Comparison of ENCODE assay signal across 14 cellular contexts in the genomic region with DNA sequence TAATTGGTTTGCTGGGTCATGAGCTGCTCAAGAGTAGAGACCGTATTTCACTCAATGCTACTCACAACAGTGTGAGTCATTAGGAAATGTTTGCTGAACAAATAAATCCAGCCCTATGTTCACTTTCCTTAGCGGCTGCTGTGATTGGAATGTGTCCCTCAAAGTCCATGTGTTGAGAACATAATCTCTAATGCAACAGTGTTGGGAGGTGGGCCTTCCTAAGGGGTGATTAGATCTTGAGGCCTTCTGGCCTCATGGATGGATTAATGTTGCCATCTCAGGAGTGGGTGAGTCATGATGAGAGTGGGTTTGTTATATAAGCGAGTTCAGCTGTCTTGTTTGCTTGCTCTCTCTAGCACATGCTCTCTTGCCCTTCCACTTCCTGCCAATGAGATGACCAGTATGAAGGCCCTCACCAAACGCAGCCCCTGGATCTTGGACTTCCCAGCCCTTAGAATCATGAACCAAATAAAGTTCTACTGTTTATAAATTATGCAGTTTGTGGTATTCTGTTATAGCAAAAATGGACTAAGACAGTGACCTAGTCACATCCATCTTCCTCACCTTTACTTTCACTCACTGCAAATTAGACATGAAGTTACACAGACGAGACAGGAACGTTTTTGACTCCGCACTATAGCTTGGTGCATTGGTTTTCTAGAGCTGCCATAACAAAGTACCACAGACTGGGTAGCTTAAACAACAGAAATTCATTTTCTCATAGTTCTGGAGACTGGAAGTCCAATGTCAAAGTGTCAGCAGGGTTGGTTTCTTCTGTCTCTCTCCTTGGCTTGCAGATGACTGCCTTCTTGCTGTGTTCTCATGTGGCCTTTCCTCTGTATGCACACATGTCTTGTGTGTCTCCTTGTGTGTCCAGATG. TPM values are rescaled to one million over a fixed set of nuclear protein-coding genes. Genes with fewer than 3 reads are reported as not detected.
DNase-seq lines count a peak whose midpoint lies in the region; ATAC-seq, FAIRE-seq and TF ChIP-seq lines count a peak whose summit lies in the region.
"Had no signal": no experiment of that assay in that cellular context is flagged by ENCODE, and none has a peak within 500 bp of the region (broad histone marks: within the 10 kb centered on the region; RNA-seq: fewer than 3 reads in every experiment).

No MANE protein-coding gene starts in this region.

- dilution Hi-C loops in endothelial cell of umbilical vein (cut with MboI; ENCODE audit: extremely low pct_ligation_motif_present, low sequenced_read_pairs): no loop called here

- H3K36me3 ChIP-seq in endothelial cell of umbilical vein (ENCODE audit: control insufficient read depth in 2 of 2, extremely low read depth in 1 of 2, insufficient read depth in 2 of 2, low read length in 2 of 2): no peaks in the 10 kb centered on the region
- no peaks in the 10 kb centered on the region for H3K36me3 ChIP-seq in pancreas
- H3K36me3 ChIP-seq: Peyer's patch had no signal

- WGBS in pancreas, 2 donors: 67 to 68% methylated on average over 7 of the region's 7 CpGs

- H3K9ac ChIP-seq in endothelial cell of umbilical vein (replicated peaks; ENCODE audit: extremely low read depth, insufficient read depth, low read length): no peak overlapping the region

- no peak for TF ChIP-seq CTCF in endothelial cell of umbilical vein (IDR thresholded peaks at IDR 0.05; ENCODE audit: extremely low read depth in 1 of 2, insufficient read depth in 1 of 2, low read depth in 1 of 2, low read length in 2 of 2)
- TF ChIP-seq CTCF in pancreas (IDR thresholded peaks at IDR 0.05): no peak

- BruUV-seq in endothelial cell of umbilical vein (replicated peaks; lab: Mats Ljungman, UMichigan): no TSS peak

- H3K27ac ChIP-seq in endothelial cell of umbilical vein (ENCODE audit: insufficient read depth, low read depth, low read length) (no peak overlapping the region), pancreas (no peak overlapping the region)
- H3K27ac ChIP-seq: Peyer's patch had no signal

- FAIRE-seq in endothelial cell of umbilical vein (lab: Jason Lieb, UNC) (no peak), pancreas (lab: Jason Lieb, UNC) (no peak)
- FAIRE-seq: H1 had no signal

- H3K4me3 ChIP-seq in endothelial cell of umbilical vein (replicated peaks in 1 of 3; ENCODE audit: insufficient read depth in 1 of 3, low read depth in 1 of 3, low read length in 3 of 3) (no peak overlapping the region), pancreas (no peak overlapping the region)
- H3K4me3 ChIP-seq: Peyer's patch had no signal

- H3K4me2 ChIP-seq in endothelial cell of umbilical vein (ENCODE audit: insufficient read depth, low read length): no peak overlapping the region

- POLR2A ChIA-PET in endothelial cell of umbilical vein (lab: Charles Lee): no interaction called here

- CTCF ChIA-PET in endothelial cell of umbilical vein (lab: Charles Lee): interaction anchor here (1.2 to 4.8 kb wide), 3 partner anchors 8 to 243 kb away, joined by 3 to 48 read pairs (median 9); no protein-coding TSS in a partner anchor

- H3K79me2 ChIP-seq in endothelial cell of umbilical vein (ENCODE audit: control insufficient read depth, insufficient read depth, low read length): no peaks in the 10 kb centered on the region

- H3K9me3 ChIP-seq in endothelial cell of umbilical vein (replicated peaks; ENCODE audit: control insufficient read depth, insufficient read depth, low read length): no peaks in the 10 kb centered on the region
- no peaks in the 10 kb centered on the region for H3K9me3 ChIP-seq in pancreas
- H3K9me3 ChIP-seq: Peyer's patch had no signal

- H2AFZ ChIP-seq in endothelial cell of umbilical vein (ENCODE audit: low read depth, low read length): no peak overlapping the region

- peaks cover 8% of the 10 kb centered on the region for H3K4me1 ChIP-seq in endothelial cell of umbilical vein (ENCODE audit: control insufficient read depth, extremely low read depth, insufficient read depth, low read length)
- no peaks in the 10 kb centered on the region for H3K4me1 ChIP-seq in pancreas
- H3K4me1 ChIP-seq: Peyer's patch had no signal

- no peaks in the 10 kb centered on the region for H3K27me3 ChIP-seq in endothelial cell of umbilical vein (ENCODE audit: control insufficient read depth in 2 of 2, insufficient read depth in 2 of 2, low read length in 2 of 2)
- no peaks in the 10 kb centered on the region for H3K27me3 ChIP-seq in pancreas
- H3K27me3 ChIP-seq: Peyer's patch had no signal

- no peaks in the 10 kb centered on the region for H3K9me1 ChIP-seq in endothelial cell of umbilical vein (replicated peaks; ENCODE audit: control insufficient read depth, extremely low read depth, insufficient read depth, low read length)

- H4K20me1 ChIP-seq in endothelial cell of umbilical vein (replicated peaks; ENCODE audit: control insufficient read depth, extremely low read depth, insufficient read depth, low read length): no peaks in the 10 kb centered on the region

- intact Hi-C loops in endothelial cell of umbilical vein (cut with micrococcal nuclease) (no loop called here), pancreas (cut with DNase I) (loop anchor here in 1 of 3 donors (10.0 kb wide), 1 partner anchor 242 kb away; no protein-coding TSS in a partner anchor), Right ventricle myocardium inferior (cut with DNase I) (loop anchor here (5.0 to 10.0 kb wide), 3 partner anchors 150 to 1012 kb away; partner anchors contain the start of genes GFM2 and NSA2)

- ATAC-seq in pancreas (peak; percentile 83 to 95 (median 94)), HG03460 (IDR thresholded peaks at IDR 0.05; ENCODE audit: unreplicated experiment) (no peak), Right ventricle myocardium inferior (no peak)
- ATAC-seq: stimulated activated naive B cell treated with anti-CD40 and anti-IgM and Interleukin-4, amounts not matched to agents 10 μg/mL and 1 μg/mL and 100 μg/mL, for 72 hours had no signal

- TF ChIP-seq POLR2A in endothelial cell of umbilical vein (IDR thresholded peaks at IDR 0.05; ENCODE audit: low read depth, low read length): no peak

- DNase-seq in HCEC 1CT (peak; percentile 72), NCI-H774 (lab: John Stamatoyannopoulos, UW) (peak; percentile 67), endothelial cell of umbilical vein (ENCODE audit: low read depth, low spot score) (peak; percentile 44), pancreas (peak in 1 of 6 donors; percentile 36), cortex of kidney (lab: John Stamatoyannopoulos, UW) (no peak), pons (ENCODE audit: low spot score) (no peak), Right ventricle myocardium inferior (ENCODE audit: missing footprints) (no peak)
- DNase-seq: activated CD4-positive, CD25-positive, alpha-beta regulatory T cell treated with anti-CD3 and anti-CD28 coated beads, Interleukin-2, amount 50 U/mL, for 72 hours; naive B cell; NCI-H1105 treated with DMSO at 0.1 percent for 48 hours; Peyer's patch; stimulated activated naive B cell treated with anti-CD40 and anti-IgM and Interleukin-4, amounts not matched to agents 10 μg/mL and 1 μg/mL and 100 μg/mL, for 72 hours had no signal

TF ChIP-seq in endothelial cell of umbilical vein, 7 proteins besides CTCF, POLR2A, EP300 and RAD21:
- TF ChIP-seq MAX (IDR thresholded peaks at IDR 0.05; ENCODE audit: insufficient read depth, insufficient read length): no peak
- peak; percentile 41 for TF ChIP-seq JUN (IDR thresholded peaks at IDR 0.05; ENCODE audit: borderline replicate concordance, insufficient read depth, insufficient read length, low read depth)
- TF ChIP-seq GATA2 (IDR thresholded peaks at IDR 0.05; ENCODE audit: insufficient read depth, insufficient read length, low read depth, low read length): no peak
- no peak for TF ChIP-seq MYC (IDR thresholded peaks at IDR 0.05; ENCODE audit: low read depth, low read length)
- TF ChIP-seq POLR2AphosphoS5 (IDR thresholded peaks at IDR 0.05; ENCODE audit: insufficient read depth, low read depth, low read length): no peak
- TF ChIP-seq FOS (IDR thresholded peaks at IDR 0.05; ENCODE audit: borderline replicate concordance, insufficient read depth, low read length): no peak

RNA-seq across cellular contexts. Expression of gene FAM169A, which starts 50.9 kb away (rescaled TPM):
- 0.62 and 0.72 TPM in 2 replicates for total RNA-seq in endothelial cell of umbilical vein
- polyA plus RNA-seq in endothelial cell of umbilical vein: 0.06 and 0.14 TPM in 2 replicates
- 0.03 TPM in 2 replicates for polyA plus RNA-seq in endothelial cell of umbilical vein (2011; cell fraction: cytosol; rRNA removed)
- 0.17 and 0.18 TPM in 2 replicates for polyA plus RNA-seq in endothelial cell of umbilical vein (2011; cell fraction: nucleus; rRNA removed)
- polyA plus RNA-seq in endothelial cell of umbilical vein (2012): 0.17 TPM in 1 of 2 replicates, not detected in the other
- 0.05 and 0.08 TPM in 2 replicates for polyA minus RNA-seq in endothelial cell of umbilical vein
- not detected for polyA minus RNA-seq in endothelial cell of umbilical vein (2011; cell fraction: cytosol; rRNA and poly(A)+ RNA removed)
- polyA minus RNA-seq in endothelial cell of umbilical vein (2011; cell fraction: nucleus; rRNA and poly(A)+ RNA removed): 0.29 and 0.43 TPM in 2 replicates
- total RNA-seq in pancreas: 1 to 10 TPM in 5 of 6 donors, under 1 TPM in 1; 0.28 to 2.3 (median 1.6) TPM
- 1 to 10 TPM in 1 of 2 donors, under 1 TPM in 1; 0.61 to 2.4 TPM for polyA plus RNA-seq in pancreas
- 3.0 TPM for total RNA-seq in Right ventricle myocardium inferior

Comparison
In these comparisons a context has a peak if more than half of its experiments do, and no peak if none do; other contexts are left out.
1. DNase-seq: peak in HCEC 1CT (single experiment), NCI-H774 (single experiment) and endothelial cell of umbilical vein (single experiment); none in cortex of kidney (single experiment), pons (single experiment) and Right ventricle myocardium inferior (single experiment).
2. ATAC-seq: peak in pancreas (4 of 4); none in HG03460 (single experiment) and Right ventricle myocardium inferior (single experiment).